In genomic region chr1:2226525-2227340, GRCh38 we compare ENCODE assay signal across 1 cellular context.
TF ChIP-seq lines count a peak whose summit lies in the region.

No MANE protein-coding gene starts in this region.

TF ChIP-seq in HepG2, 621 proteins besides CTCF, POLR2A, EP300 and RAD21 (continued from another document and continues in another):
- TF ChIP-seq ZNF101 (CRISPR knock-in tag; IDR thresholded peaks at IDR 0.05; ENCODE audit: borderline replicate concordance, low read depth) (no peak), MAZ (IDR thresholded peaks at IDR 0.05; ENCODE audit: borderline replicate concordance, low read depth, low read length) (no peak), MAZ (CRISPR knock-in tag; IDR thresholded peaks at IDR 0.05; ENCODE audit: low read depth) (0 out of 2 replicates have a peak, but pooled peaks have one; percentile 10), ZBTB4 (CRISPR knock-in tag; IDR thresholded peaks at IDR 0.05; ENCODE audit: borderline replicate concordance) (no peak), ZNF574 (CRISPR knock-in tag; IDR thresholded peaks at IDR 0.05) (no peak; the same call in 1 of the 2 replicates), DZIP1 (CRISPR knock-in tag; IDR thresholded peaks at IDR 0.05) (no peak), SP140L (CRISPR knock-in tag; IDR thresholded peaks at IDR 0.05; ENCODE audit: borderline replicate concordance) (no peak), CEBPG (CRISPR knock-in tag; IDR thresholded peaks at IDR 0.05) (no peak), ZHX1 (CRISPR knock-in tag; IDR thresholded peaks at IDR 0.05; ENCODE audit: low read depth) (no peak), ZNF124 (CRISPR knock-in tag; IDR thresholded peaks at IDR 0.05) (no peak), ZNF788 (CRISPR knock-in tag; IDR thresholded peaks at IDR 0.05; ENCODE audit: borderline replicate concordance) (peak; percentile 25; the same call in 1 of the 2 replicates), ZSCAN25 (CRISPR knock-in tag; IDR thresholded peaks at IDR 0.05) (no peak), HNRNPK (IDR thresholded peaks at IDR 0.05; ENCODE audit: low read depth, low read length, poor library complexity, severe bottlenecking) (no peak), ZNF3 (CRISPR knock-in tag; IDR thresholded peaks at IDR 0.05) (no peak), SETDB1 (CRISPR knock-in tag; IDR thresholded peaks at IDR 0.05; ENCODE audit: borderline replicate concordance) (no peak), ZNF224 (CRISPR knock-in tag; IDR thresholded peaks at IDR 0.05) (0 out of 2 replicates have a peak, but pooled peaks have one; percentile 36), ZNF260 (CRISPR knock-in tag; IDR thresholded peaks at IDR 0.05; ENCODE audit: borderline replicate concordance, low read depth) (no peak), ELK4 (CRISPR knock-in tag; IDR thresholded peaks at IDR 0.05; ENCODE audit: borderline replicate concordance) (no peak), ZBTB40 (IDR thresholded peaks at IDR 0.05) (no peak), ZBTB40 (CRISPR knock-in tag; IDR thresholded peaks at IDR 0.05) (0 out of 2 replicates have a peak, but pooled peaks have one; percentile 20), SRY (CRISPR knock-in tag; IDR thresholded peaks at IDR 0.05) (no peak; the same call in 1 of the 2 replicates), HOMEZ (CRISPR knock-in tag; IDR thresholded peaks at IDR 0.05; ENCODE audit: low read depth) (no peak)
